8 cellular contexts compared by ENCODE assay signal in genomic region chrX:80810365-80810978, GRCh38. TPM values are rescaled to one million over a fixed set of nuclear protein-coding genes. Genes with fewer than 3 reads are reported as not detected.
A peak's percentile ranks its signal among the peaks of the same experiment; 100 is the strongest.
DNase-seq lines count a peak whose midpoint lies in the region; ATAC-seq, FAIRE-seq and TF ChIP-seq lines count a peak whose summit lies in the region.

No MANE protein-coding gene starts in this region.

- peak; percentile 63 for FAIRE-seq in astrocyte (lab: Jason Lieb, UNC)

- H3K36me3 Mint-ChIP-seq in astrocyte (ENCODE audit: low read depth, unreplicated experiment) = no peaks in the 10 kb centered on the region

- no peaks in the 10 kb centered on the region for H4K20me1 ChIP-seq in astrocyte (ENCODE audit: insufficient read depth, low read length)

- TF ChIP-seq CTCF in HFF-Myc (IDR thresholded peaks at IDR 0.05; ENCODE audit: low read depth, low read length, missing control alignments) = no peak
- no peak for TF ChIP-seq CTCF in astrocyte (IDR thresholded peaks at IDR 0.05; ENCODE audit: insufficient read depth, low read depth, low read length)
- TF ChIP-seq CTCF in right lobe of liver (IDR thresholded peaks at IDR 0.05) = no peak
- TF ChIP-seq CTCF in vagina (IDR thresholded peaks at IDR 0.05) = no peak

- ATAC-seq in right lobe of liver (no peak), GM19035 (IDR thresholded peaks at IDR 0.05; ENCODE audit: unreplicated experiment) (no peak)

- H3K79me2 ChIP-seq in ACC112 (ENCODE audit: control insufficient read depth, insufficient read depth, low read length, unreplicated experiment) = peaks cover 28% of the 10 kb centered on the region
- H3K79me2 ChIP-seq in astrocyte (ENCODE audit: insufficient read depth, low read length) = peaks cover 15% of the 10 kb centered on the region

- no peaks in the 10 kb centered on the region for H3K27me3 Mint-ChIP-seq in astrocyte (ENCODE audit: low read depth, unreplicated experiment)

- DNase-seq in HFF-Myc (ENCODE audit: extremely low read depth, low read depth) (no peak), astrocyte (ENCODE audit: low read depth) (no peak), right lobe of liver (no peak), vagina (ENCODE audit: extremely low spot score in 2 of 2) (no peak), NCI-H1436 treated with DMSO at 0.1 percent for 48 hours (lab: John Stamatoyannopoulos, UW) (no peak)
- no peak for DNase-seq in activated effector memory CD4-positive, alpha-beta T cell treated with Interleukin-2 at 50 U/mL for 16 hours

- H3K36me3 ChIP-seq in ACC112 (ENCODE audit: insufficient read depth, low read length) (no peaks in the 10 kb centered on the region), astrocyte (ENCODE audit: insufficient read depth, low read length) (no peaks in the 10 kb centered on the region), right lobe of liver (no peaks in the 10 kb centered on the region), vagina (no peaks in the 10 kb centered on the region)

- H3K9me3 ChIP-seq in astrocyte (ENCODE audit: insufficient read depth, low read depth, low read length) (no peaks in the 10 kb centered on the region), right lobe of liver (no peaks in the 10 kb centered on the region), vagina (no peaks in the 10 kb centered on the region)

- H3K4me3 ChIP-seq in ACC112 (ENCODE audit: low read depth, low read length) (peak overlapping the region; percentile 87), HFF-Myc (replicated peaks; ENCODE audit: low read depth, low read length) (peak overlapping the region; percentile 72), astrocyte (ENCODE audit: insufficient read depth, low read depth, low read length) (peak overlapping the region; percentile 90), right lobe of liver (peak overlapping the region; percentile 38 to 55 (median 55)), vagina (peak overlapping the region; percentile 63 to 69)

- peak overlapping the region; percentile 74 for H2AFZ ChIP-seq in ACC112 (ENCODE audit: low read length, unreplicated experiment)
- peak overlapping the region; percentile 71 for H2AFZ ChIP-seq in astrocyte (ENCODE audit: low read depth, low read length)

- intact Hi-C loops in right lobe of liver (cut with DNase I) = no loop called here
- intact Hi-C loops in vagina (cut with DNase I) = no loop called here

- H3K9ac ChIP-seq in astrocyte (ENCODE audit: low read length) = peak overlapping the region; percentile 88

- peak overlapping the region; percentile 86 for H3K27ac Mint-ChIP-seq in astrocyte (ENCODE audit: unreplicated experiment)

- TF ChIP-seq POLR2A in right lobe of liver (IDR thresholded peaks at IDR 0.05) = no peak
- TF ChIP-seq POLR2A in vagina (IDR thresholded peaks at IDR 0.05) = no peak

- H3K4me1 Mint-ChIP-seq in astrocyte (ENCODE audit: low read depth, unreplicated experiment) = peaks cover 4% of the 10 kb centered on the region

- no peaks in the 10 kb centered on the region for H3K9me3 Mint-ChIP-seq in astrocyte (ENCODE audit: unreplicated experiment)

- H3K27ac ChIP-seq in ACC112 (ENCODE audit: low read depth, low read length) (peak overlapping the region; percentile 19; the same call in 1 of the 2 replicates), astrocyte (ENCODE audit: low read depth, low read length) (peak overlapping the region; percentile 84), right lobe of liver (peak overlapping the region; percentile 31 to 45 (median 43)), vagina (peak overlapping the region; percentile 53)

- H3K4me1 ChIP-seq in ACC112 (ENCODE audit: control insufficient read depth, insufficient read depth, low read length, unreplicated experiment) (peaks cover 5% of the 10 kb centered on the region), astrocyte (ENCODE audit: insufficient read depth, low read length) (peaks cover 5% of the 10 kb centered on the region), right lobe of liver (no peaks in the 10 kb centered on the region), vagina (no peaks in the 10 kb centered on the region)

- H3K27me3 ChIP-seq in ACC112 (ENCODE audit: insufficient read depth, low read length) (no peaks in the 10 kb centered on the region), astrocyte (ENCODE audit: insufficient read depth, low read length) (no peaks in the 10 kb centered on the region), right lobe of liver (no peaks in the 10 kb centered on the region), vagina (no peaks in the 10 kb centered on the region)

- H3K4me3 Mint-ChIP-seq in astrocyte (ENCODE audit: unreplicated experiment) = peak overlapping the region; percentile 92

- WGBS in right lobe of liver (ENCODE audit: insufficient coverage, low coverage, low lambda C conversion rate, missing lambda C conversion rate) = 28% methylated on average over 9 of the region's 9 CpGs

- H3K4me2 ChIP-seq in astrocyte (ENCODE audit: low read length) = peak overlapping the region; percentile 84

RNA-seq across cellular contexts. Expression of gene BRWD3, which starts 0.8 kb away (rescaled TPM):
- total RNA-seq in astrocyte = 28.1 and 33.1 TPM in 2 replicates
- total RNA-seq in right lobe of liver = 1 to 10 TPM; 5.4 to 8.2 (median 7.7) TPM
- 15.7 TPM for total RNA-seq in vagina

Comparison
In these comparisons a context has a peak if more than half of its experiments do, and no peak if none do; other contexts are left out.
1. H3K27ac ChIP-seq: peak in every context shown above with its lines; median percentile 84 in astrocyte; 53 in vagina; 43 in right lobe of liver; 19 in ACC112.